ENCODE assay signal across 8 cellular contexts in the genomic region with DNA sequence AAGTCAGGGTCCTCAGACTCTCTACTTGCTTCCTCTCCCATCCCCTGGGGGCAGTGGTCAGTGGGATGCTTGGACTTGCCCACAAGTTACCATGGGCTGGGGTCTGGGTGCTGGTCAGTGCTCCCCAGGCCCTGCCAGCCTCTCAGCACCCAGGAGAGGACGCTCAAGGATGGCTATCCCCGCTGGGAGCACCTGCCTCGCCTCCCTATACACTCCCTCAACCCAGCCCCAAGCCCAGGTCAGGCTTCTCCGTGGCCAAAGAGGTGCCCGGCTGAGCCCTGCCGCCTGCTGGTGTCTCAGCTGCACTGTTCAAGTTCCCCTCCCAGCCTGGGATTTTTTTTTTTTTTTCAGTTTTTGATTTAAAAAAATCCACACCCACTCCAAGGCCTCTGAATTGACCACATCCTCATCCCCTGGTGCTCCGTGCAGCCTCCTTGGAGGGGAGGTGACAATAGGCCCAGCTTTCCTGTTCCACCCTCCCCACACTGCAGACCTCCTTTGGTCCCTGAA. TPM values are rescaled to one million over a fixed set of nuclear protein-coding genes. Genes with fewer than 3 reads are reported as not detected.
DNase-seq lines count a peak whose midpoint lies in the region; ATAC-seq and TF ChIP-seq lines count a peak whose summit lies in the region.

No MANE protein-coding gene starts in this region.

- WGBS in lung, 2 donors = 28 to 57% methylated on average over 7 of the region's 7 CpGs

- no peaks in the 10 kb centered on the region for H3K27me3 ChIP-seq in lung (ENCODE audit: control insufficient read depth, insufficient read depth)

- H3K4me3 ChIP-seq in astrocyte of the spinal cord (ENCODE audit: low read depth, low read length) (no peak overlapping the region), lung (no peak overlapping the region)

- ATAC-seq in lung (ENCODE audit: insufficient read depth, low FRiP score) (no peak), HG02763 (IDR thresholded peaks at IDR 0.05; ENCODE audit: unreplicated experiment) (no peak)

- TF ChIP-seq CTCF in astrocyte of the spinal cord (IDR thresholded peaks at IDR 0.05; ENCODE audit: low read depth, low read length) (peak; percentile 64), lung (IDR thresholded peaks at IDR 0.05; ENCODE audit: control extremely low read depth, extremely low read depth) (peak; percentile 28)

- in situ Hi-C loops in astrocyte of the spinal cord (cut with HindIII; ENCODE audit: low sequenced_read_pairs) = no loop called here

- H3K27ac ChIP-seq in lung (ENCODE audit: low read depth in 1 of 2, low read length in 1 of 2) = no peak overlapping the region

- DNase-seq in activated T-cell treated with anti-CD3 and anti-CD28 coated beads for 48 hours (ENCODE audit: low read depth) (peak; percentile 20), activated T-cell treated with anti-CD3 and anti-CD28 coated beads for 4 hours (no peak), NCI-H146 (lab: John Stamatoyannopoulos, UW) (peak; percentile 50), astrocyte of the spinal cord (ENCODE audit: low read depth, low spot score) (peak; percentile 18), lung (ENCODE audit: low spot score) (no peak), cortex of kidney (lab: John Stamatoyannopoulos, UW) (no peak), COR-L47 (lab: John Stamatoyannopoulos, UW) (no peak)

- no peaks in the 10 kb centered on the region for H3K4me1 ChIP-seq in lung (ENCODE audit: control insufficient read depth in 2 of 2, insufficient read depth in 2 of 2, low read length in 2 of 2)

- H3K9me3 ChIP-seq in lung (ENCODE audit: control insufficient read depth in 2 of 2, insufficient read depth in 1 of 2, low read length in 1 of 2) = peaks cover 0 to under 1% of the 10 kb centered on the region in 2 donors

- H3K36me3 ChIP-seq in lung (ENCODE audit: control insufficient read depth in 2 of 2, insufficient read depth in 2 of 2, low read length in 2 of 2) = peaks cover 0 to 6% of the 10 kb centered on the region in 2 donors

RNA-seq across cellular contexts. Expression of a gene that starts 10.8 kb away (rescaled TPM):
- 10 to 100 TPM in 1 of 2 donors, 1 to 10 TPM in 1; 5.8 to 76.8 TPM for total RNA-seq in lung
- 10 to 100 TPM; 45.2 to 60.8 TPM for polyA plus RNA-seq in lung

Comparison
In these comparisons a context has a peak if more than half of its experiments do, and no peak if none do; other contexts are left out.
1. DNase-seq: peak in activated T-cell treated with anti-CD3 and anti-CD28 coated beads for 48 hours (single experiment), NCI-H146 (single experiment) and astrocyte of the spinal cord (single experiment); none in activated T-cell treated with anti-CD3 and anti-CD28 coated beads for 4 hours (single experiment), lung (single experiment), cortex of kidney (single experiment) and COR-L47 (single experiment).